In the genomic region with DNA sequence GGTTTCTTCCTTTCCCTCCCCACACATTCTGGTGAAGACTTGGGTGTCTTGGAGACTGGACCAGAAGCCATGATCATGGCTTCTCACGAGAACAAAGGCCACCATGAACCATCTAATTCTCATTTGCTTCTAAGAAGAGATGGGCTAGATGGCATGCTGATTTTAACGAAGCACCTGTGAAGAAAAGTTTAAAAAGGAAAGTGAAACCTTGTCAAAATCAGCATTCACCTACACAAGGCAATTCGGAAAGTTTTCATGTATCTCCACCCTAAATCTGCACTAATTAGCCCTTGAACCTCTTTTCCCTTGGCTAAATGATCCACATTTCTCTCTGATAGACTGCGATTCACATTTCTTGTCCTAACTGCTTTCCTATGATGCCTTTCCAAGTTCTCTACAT, we compare ENCODE assay signal across 19 cellular contexts.
A peak's percentile ranks its signal among the peaks of the same experiment; 100 is the strongest.
DNase-seq lines count a peak whose midpoint lies in the region; ATAC-seq, FAIRE-seq and TF ChIP-seq lines count a peak whose summit lies in the region.
"Had no signal": no experiment of that assay in that cellular context is flagged by ENCODE, and none has a peak within 500 bp of the region (broad histone marks: within the 10 kb centered on the region; RNA-seq: fewer than 3 reads in every experiment).

No MANE protein-coding gene starts in this region.

- H4K20me1 ChIP-seq in MM.1S (ENCODE audit: insufficient read depth, low read length) (no peaks in the 10 kb centered on the region), astrocyte (ENCODE audit: insufficient read depth, low read length) (no peaks in the 10 kb centered on the region), neural progenitor cell (ENCODE audit: low read depth) (peaks cover 34% of the 10 kb centered on the region)

- H3K4me3 ChIP-seq in MM.1S (ENCODE audit: low read length) (peak overlapping the region; percentile 28), astrocyte (ENCODE audit: insufficient read depth, low read depth, low read length) (no peak overlapping the region), neural progenitor cell (no peak overlapping the region)
- H3K4me3 ChIP-seq: dorsolateral prefrontal cortex, heart right ventricle, MG63 had no signal

- TF ChIP-seq CTCF in MM.1S (IDR thresholded peaks at IDR 0.05; ENCODE audit: low read length) (no peak), astrocyte (IDR thresholded peaks at IDR 0.05; ENCODE audit: insufficient read depth, low read depth, low read length) (no peak), neural progenitor cell (IDR thresholded peaks at IDR 0.05) (no peak)

- H3K27ac ChIP-seq in MM.1S (ENCODE audit: low read length) (peak overlapping the region; percentile 20; the same call in 1 of the 2 replicates), astrocyte (ENCODE audit: low read depth, low read length) (no peak overlapping the region), neural progenitor cell (no peak overlapping the region)

- H3K36me3 ChIP-seq in MM.1S (replicated peaks; ENCODE audit: insufficient read depth, low read length): no peaks in the 10 kb centered on the region
- no peaks in the 10 kb centered on the region for H3K36me3 ChIP-seq in astrocyte (ENCODE audit: insufficient read depth, low read length)
- peaks cover 4% of the 10 kb centered on the region for H3K36me3 ChIP-seq in neural progenitor cell
- H3K36me3 ChIP-seq: MG63 had no signal

- no peaks in the 10 kb centered on the region for H3K9me3 Mint-ChIP-seq in activated T-cell treated with anti-CD3 and anti-CD28 coated beads, Interleukin-2, amount 50 U/mL, for 72 hours
- H3K9me3 Mint-ChIP-seq in astrocyte (ENCODE audit: unreplicated experiment): no peaks in the 10 kb centered on the region
- H3K9me3 Mint-ChIP-seq in neural progenitor cell: no peaks in the 10 kb centered on the region
- H3K9me3 Mint-ChIP-seq: H9 had no signal

- peak overlapping the region; percentile 53 to 61 for H3K4me3 Mint-ChIP-seq in activated T-cell treated with anti-CD3 and anti-CD28 coated beads, Interleukin-2, amount 50 U/mL, for 72 hours
- H3K4me3 Mint-ChIP-seq in astrocyte (ENCODE audit: unreplicated experiment) (no peak overlapping the region), neural progenitor cell (no peak overlapping the region)
- H3K4me3 Mint-ChIP-seq: H9 had no signal

- peaks cover 13% of the 10 kb centered on the region for H3K4me1 Mint-ChIP-seq in activated T-cell treated with anti-CD3 and anti-CD28 coated beads, Interleukin-2, amount 50 U/mL, for 72 hours (ENCODE audit: low read depth)
- H3K4me1 Mint-ChIP-seq in astrocyte (ENCODE audit: low read depth, unreplicated experiment) (peaks cover 22% of the 10 kb centered on the region), neural progenitor cell (peaks cover 44% of the 10 kb centered on the region)

- H3K9me3 ChIP-seq in MM.1S (replicated peaks; ENCODE audit: insufficient read depth, low read length): no peaks in the 10 kb centered on the region
- H3K9me3 ChIP-seq in astrocyte (ENCODE audit: insufficient read depth, low read depth, low read length): no peaks in the 10 kb centered on the region
- no peaks in the 10 kb centered on the region for H3K9me3 ChIP-seq in neural progenitor cell (ENCODE audit: low read depth)
- H3K9me3 ChIP-seq: heart right ventricle, MG63 had no signal

- H3K4me2 ChIP-seq in MM.1S (ENCODE audit: low read depth, low read length) (peak overlapping the region; percentile 69), astrocyte (ENCODE audit: low read length) (peak overlapping the region; percentile 32), neural progenitor cell (peak overlapping the region; percentile 58)

- peaks cover 19% of the 10 kb centered on the region for H3K4me1 ChIP-seq in MM.1S (ENCODE audit: low read length)
- H3K4me1 ChIP-seq in astrocyte (ENCODE audit: insufficient read depth, low read length): no peaks in the 10 kb centered on the region
- peaks cover 23% of the 10 kb centered on the region for H3K4me1 ChIP-seq in neural progenitor cell

- no peak for ATAC-seq in activated T-cell treated with anti-CD3 and anti-CD28 coated beads, Interleukin-2, amount 50 U/mL, for 72 hours (replicated peaks in 1 of 2)
- ATAC-seq: heart right ventricle, PC-3 had no signal

- H2AFZ ChIP-seq in MM.1S (ENCODE audit: low read length) (peak overlapping the region; percentile 69), astrocyte (ENCODE audit: low read depth, low read length) (no peak overlapping the region), neural progenitor cell (replicated peaks) (no peak overlapping the region)

- FAIRE-seq in astrocyte (lab: Jason Lieb, UNC): no peak
- FAIRE-seq: HTR-8/SVneo had no signal

- H3K9ac ChIP-seq in MM.1S (ENCODE audit: low read length) (no peak overlapping the region), astrocyte (ENCODE audit: low read length) (no peak overlapping the region), neural progenitor cell (no peak overlapping the region)

- H3K27me3 ChIP-seq in MM.1S (replicated peaks; ENCODE audit: insufficient read depth, low read length): no peaks in the 10 kb centered on the region
- H3K27me3 ChIP-seq in astrocyte (ENCODE audit: insufficient read depth, low read length): peaks cover 5% of the 10 kb centered on the region
- H3K27me3 ChIP-seq in neural progenitor cell: no peaks in the 10 kb centered on the region
- H3K27me3 ChIP-seq: dorsolateral prefrontal cortex, heart right ventricle, MG63 had no signal

- H3F3A ChIP-seq in MM.1S (ENCODE audit: insufficient read depth, low read length) (no peaks in the 10 kb centered on the region), neural progenitor cell (ENCODE audit: low read depth) (peaks cover 27% of the 10 kb centered on the region)

- no peaks in the 10 kb centered on the region for H3K36me3 Mint-ChIP-seq in activated T-cell treated with anti-CD3 and anti-CD28 coated beads, Interleukin-2, amount 50 U/mL, for 72 hours (ENCODE audit: insufficient read depth in 2 of 2)
- H3K36me3 Mint-ChIP-seq in astrocyte (ENCODE audit: low read depth, unreplicated experiment) (peaks cover 19% of the 10 kb centered on the region), neural progenitor cell (peaks cover 59% of the 10 kb centered on the region)

- no peaks in the 10 kb centered on the region for H3K79me2 ChIP-seq in MM.1S (ENCODE audit: low read length)
- H3K79me2 ChIP-seq in astrocyte (ENCODE audit: insufficient read depth, low read length): no peaks in the 10 kb centered on the region
- no peaks in the 10 kb centered on the region for H3K79me2 ChIP-seq in neural progenitor cell (ENCODE audit: low read depth)

- H3K27me3 Mint-ChIP-seq in activated T-cell treated with anti-CD3 and anti-CD28 coated beads, Interleukin-2, amount 50 U/mL, for 72 hours (ENCODE audit: low read depth): no peaks in the 10 kb centered on the region
- H3K27me3 Mint-ChIP-seq in astrocyte (ENCODE audit: low read depth, unreplicated experiment) (no peaks in the 10 kb centered on the region), neural progenitor cell (ENCODE audit: insufficient read depth, low read depth) (no peaks in the 10 kb centered on the region)

- no peak overlapping the region for H3K27ac Mint-ChIP-seq in activated T-cell treated with anti-CD3 and anti-CD28 coated beads, Interleukin-2, amount 50 U/mL, for 72 hours
- H3K27ac Mint-ChIP-seq in astrocyte (ENCODE audit: unreplicated experiment): no peak overlapping the region
- peak overlapping the region; percentile 89 for H3K27ac Mint-ChIP-seq in neural progenitor cell

- H3K9me2 ChIP-seq in MM.1S (replicated peaks; ENCODE audit: insufficient read depth, low read length): no peaks in the 10 kb centered on the region

- no peak for DNase-seq in activated T-cell treated with anti-CD3 and anti-CD28 coated beads, Interleukin-2, amount 50 U/mL, for 72 hours
- no peak for DNase-seq in activated T-cell treated with anti-CD3 and anti-CD28 coated beads, Interleukin-2, amount 50 U/mL, for 48 hours
- peak; percentile 46 for DNase-seq in MM.1S
- no peak for DNase-seq in astrocyte (ENCODE audit: low read depth)
- DNase-seq in neural progenitor cell (ENCODE audit: low spot score): no peak
- DNase-seq in NCI-H1092 treated with DMSO at 0.1 percent for 48 hours (lab: John Stamatoyannopoulos, UW): no peak
- DNase-seq in NCI-H1694 treated with DMSO at 0.1 percent for 48 hours (lab: John Stamatoyannopoulos, UW): no peak
- DNase-seq: activated effector memory CD4-positive, alpha-beta T cell treated with anti-CD3 and anti-CD28 coated beads, Interleukin-2, amount 50 U/mL, for 16 hours; aorta; DMS 273 treated with DMSO at 0.1 percent for 48 hours; dorsolateral prefrontal cortex; H9; heart right ventricle; KBM-7; MG63; NCI-H1436; PC-3; Right ventricle myocardium superior had no signal

Comparison
In these comparisons a context has a peak if more than half of its experiments do, and no peak if none do; other contexts are left out.
1. H3K4me3 Mint-ChIP-seq: peak in activated T-cell treated with anti-CD3 and anti-CD28 coated beads, Interleukin-2, amount 50 U/mL, for 72 hours (2 of 2); none in astrocyte (single experiment) and neural progenitor cell (single experiment).
2. Peak in every context shown above with its lines, with median percentiles within 50 percentile points of each other: H3K4me2 ChIP-seq.